ENCODE assay signal across 1 cellular context in genomic region chr1:11738096-11738495, GRCh38.
A peak's percentile ranks its signal among the peaks of the same experiment; 100 is the strongest.
TF ChIP-seq lines count a peak whose summit lies in the region.

No MANE protein-coding gene starts in this region.

TF ChIP-seq in K562, 482 proteins besides CTCF, POLR2A, EP300 and RAD21:
- TF ChIP-seq SIRT6 (IDR thresholded peaks at IDR 0.05; ENCODE audit: low read depth, low read length) (no peak), ARID4B (CRISPR knock-in tag; IDR thresholded peaks at IDR 0.05) (peak; percentile 46; the same call in 1 of the 2 replicates), PURB (CRISPR knock-in tag; IDR thresholded peaks at IDR 0.05; ENCODE audit: low read depth) (no peak), IRF2 (CRISPR knock-in tag; IDR thresholded peaks at IDR 0.05) (no peak), MBD1 (CRISPR knock-in tag; IDR thresholded peaks at IDR 0.05) (no peak), ZKSCAN3 (CRISPR knock-in tag; IDR thresholded peaks at IDR 0.05) (no peak)
